In the genomic region with DNA sequence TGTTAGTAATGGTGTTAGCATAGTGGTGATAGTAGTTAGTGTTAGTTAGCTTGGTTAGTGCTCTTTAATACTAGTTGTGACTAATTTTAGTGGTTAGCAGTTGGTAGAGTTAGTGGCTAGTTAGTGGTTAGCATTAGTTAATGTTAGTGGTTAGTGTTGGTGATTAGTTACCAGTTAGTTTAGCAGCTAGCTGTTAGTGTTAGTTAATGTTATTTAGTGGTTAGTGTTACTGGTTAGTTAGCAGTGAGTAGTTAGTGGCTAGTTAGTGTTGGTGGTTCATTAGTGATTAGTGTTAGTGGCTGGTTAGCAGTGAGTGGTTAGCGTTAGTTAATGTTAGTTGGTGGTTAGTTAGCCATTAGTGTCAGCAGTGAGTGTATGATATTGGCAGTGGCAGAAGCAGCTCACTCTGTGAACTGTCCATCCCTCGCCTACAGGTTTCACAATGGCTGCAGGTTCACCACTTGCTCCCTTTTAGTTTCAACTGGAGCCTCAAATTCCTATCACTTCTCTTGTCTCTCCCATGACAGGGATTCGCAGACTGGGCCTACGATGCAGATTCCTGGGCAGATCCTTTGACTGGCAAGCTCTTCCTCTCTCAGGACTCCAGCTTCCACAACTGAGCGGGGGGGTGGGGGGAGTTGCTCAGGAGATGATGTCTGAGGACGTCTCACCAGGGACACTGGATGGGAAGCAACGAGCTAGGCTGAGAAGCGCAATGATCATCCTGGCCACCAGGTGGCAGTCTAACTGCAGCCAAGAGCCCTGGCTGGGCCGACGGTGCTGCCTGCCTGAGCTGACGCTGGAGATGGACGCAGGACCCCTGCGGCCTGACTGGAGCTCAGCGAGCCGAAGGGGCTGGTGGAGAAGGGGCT, we compare ENCODE assay signal across 9 cellular contexts. TPM values are rescaled to one million over a fixed set of nuclear protein-coding genes. Genes with fewer than 3 reads are reported as not detected.
DNase-seq lines count a peak whose midpoint lies in the region; ATAC-seq and TF ChIP-seq lines count a peak whose summit lies in the region.
"Had no signal": no experiment of that assay in that cellular context is flagged by ENCODE, and none has a peak within 500 bp of the region (broad histone marks: within the 10 kb centered on the region; RNA-seq: fewer than 3 reads in every experiment).

No MANE protein-coding gene starts in this region.

- peaks cover 6% of the 10 kb centered on the region for H3K4me1 Mint-ChIP-seq in CD14-positive monocyte

- H3K9me3 Mint-ChIP-seq in CD14-positive monocyte = peaks cover 0 to 4% (median 0%) of the 10 kb centered on the region in 7 donors
- H3K9me3 Mint-ChIP-seq: activated naive CD4-positive, alpha-beta T cell treated with anti-CD3 and anti-CD28 coated beads, Interleukin-2, amount 50 U/mL, for 24 hours had no signal

- no peak for DNase-seq in CD14-positive monocyte (ENCODE audit: low spot score)
- DNase-seq in NCI-H446 (lab: John Stamatoyannopoulos, UW) = peak; percentile 85 to 93
- peak; percentile 47 to 65 for DNase-seq in activated CD4-positive, alpha-beta T cell treated with anti-CD3 and anti-CD28 coated beads for 4 hours
- DNase-seq in coronary artery (ENCODE audit: low spot score) = peak; percentile 81
- peak; percentile 79 to 97 for DNase-seq in lower leg skin (ENCODE audit: low spot score in 2 of 2)
- DNase-seq in stimulated activated CD4-positive, alpha-beta T cell treated with anti-CD3 and anti-CD28 coated beads, TNF-alpha, amount 100 ng/mL, for 48 hours (ENCODE audit: low read depth in 3 of 3) = peak; percentile 54 to 65 (median 61)

- peaks cover 22 to 50% (median 29%) of the 10 kb centered on the region in 3 donors for H3K27me3 Mint-ChIP-seq in CD14-positive monocyte (ENCODE audit: low read depth in 3 of 3)

- no peaks in the 10 kb centered on the region for H3K36me3 Mint-ChIP-seq in CD14-positive monocyte
- H3K36me3 Mint-ChIP-seq: activated naive CD4-positive, alpha-beta T cell treated with anti-CD3 and anti-CD28 coated beads, Interleukin-2, amount 50 U/mL, for 24 hours had no signal

- TF ChIP-seq CTCF in CD14-positive monocyte (IDR thresholded peaks at IDR 0.05) = peak; percentile 91
- TF ChIP-seq CTCF in coronary artery (IDR thresholded peaks at IDR 0.05) = peak; percentile 90
- TF ChIP-seq CTCF in lower leg skin (IDR thresholded peaks at IDR 0.05) = peak in 1 of 3 donors; percentile 81

- 9 to 10% methylated on average over 13 to 15 of the region's 15 CpGs for WGBS in lower leg skin, 2 donors

- no peak overlapping the region for H3K4me3 Mint-ChIP-seq in CD14-positive monocyte
- H3K4me3 Mint-ChIP-seq: activated naive CD4-positive, alpha-beta T cell treated with anti-CD3 and anti-CD28 coated beads, Interleukin-2, amount 50 U/mL, for 24 hours had no signal

- H3K4me3 ChIP-seq in coronary artery = peak overlapping the region; percentile 62
- no peak overlapping the region for H3K4me3 ChIP-seq in lower leg skin (ENCODE audit: low read depth, poor library complexity, severe bottlenecking)

- no peak overlapping the region for H3K27ac ChIP-seq in coronary artery

- intact Hi-C loops in CD14-positive monocyte (cut with micrococcal nuclease) = loop anchor here (2.0 kb wide), 2 partner anchors 136 to 140 kb away; no protein-coding TSS in a partner anchor
- intact Hi-C loops in lower leg skin (cut with DNase I; ENCODE audit: low total_unique reads) = no loop called here

- no peak for TF ChIP-seq POLR2A in lower leg skin (IDR thresholded peaks at IDR 0.05)

- H3K27ac Mint-ChIP-seq in CD14-positive monocyte = no peak overlapping the region
- H3K27ac Mint-ChIP-seq: activated naive CD4-positive, alpha-beta T cell treated with anti-CD3 and anti-CD28 coated beads, Interleukin-2, amount 50 U/mL, for 24 hours had no signal

- peak; percentile 92 for ATAC-seq in GM19043 (IDR thresholded peaks at IDR 0.05; ENCODE audit: low read depth, unreplicated experiment)
- peak; percentile 81 for ATAC-seq in HG03280 (IDR thresholded peaks at IDR 0.05; ENCODE audit: unreplicated experiment)

RNA-seq across cellular contexts. Expression of a gene that starts 19.5 kb away (rescaled TPM):
- polyA plus RNA-seq in CD14-positive monocyte = not detected
- total RNA-seq in lower leg skin = not detected
